ENCODE assay signal across 25 cellular contexts in genomic region chr5:44997506-44997905, GRCh38.
"Had no signal": no experiment of that assay in that cellular context is flagged by ENCODE, and none has a peak within 500 bp of the region (broad histone marks: within the 10 kb centered on the region; RNA-seq: fewer than 3 reads in every experiment).

No MANE protein-coding gene starts in this region.

- H3K27ac ChIP-seq: Peyer's patch, RWPE1, SJCRH30 had no signal

- H3K4me1 ChIP-seq: Peyer's patch, SJCRH30 had no signal

- H3K9me3 ChIP-seq: MG63, Peyer's patch, SJCRH30, SK-N-SH had no signal

- H3K9me2 ChIP-seq: SK-N-SH had no signal

- H3K36me3 ChIP-seq: MG63, Peyer's patch, SJCRH30 had no signal

- ATAC-seq: activated T-cell treated with anti-CD3 and anti-CD28 coated beads, Interleukin-2, amount 50 U/mL, for 4 hours had no signal

- H3K27me3 ChIP-seq: MG63, Peyer's patch, SJCRH30 had no signal

- H3K4me2 ChIP-seq: SK-N-SH had no signal

- H3K9ac ChIP-seq: SK-N-SH had no signal

- H3K4me3 ChIP-seq: MG63, Peyer's patch, SJCRH30 had no signal

- DNase-seq: activated B cell treated with CpG ODN at 0.5 μM for 24 hours; activated CD4-positive, alpha-beta memory T cell treated with anti-CD3 and anti-CD28 coated beads for 36 hours; activated CD4-positive, alpha-beta T cell treated with anti-CD3 and anti-CD28 coated beads for 1 hour; activated CD4-positive, alpha-beta T cell treated with anti-CD3 and anti-CD28 coated beads, Interleukin-2, amount 10 ng/mL, durations not matched to agents 24 days and 14 days; activated CD8-positive, alpha-beta memory T cell treated with anti-CD3 and anti-CD28 coated beads for 24 hours; activated gamma-delta T cell; activated naive CD4-positive, alpha-beta T cell treated with anti-CD3 and anti-CD28 coated beads for 36 hours; activated T-cell treated with anti-CD3 and anti-CD28 coated beads, Interleukin-2, amount 50 U/mL, for 4 hours; amygdala; cerebellar nuclear complex; KG1; MG63; NCI-H1105; NCI-H1436; NCI-H1694 treated with DMSO at 0.1 percent for 48 hours; NCI-H2029 treated with DMSO at 0.1 percent for 48 hours; NCI-H446 treated with DMSO at 0.1 percent for 48 hours; NCI-H526; NCI-H774; Peyer's patch; Right ventricle myocardium superior; SJCRH30; SK-N-SH; T-helper 1 cell had no signal
